Comparison of ENCODE assay signal across 8 cellular contexts in the genomic region with DNA sequence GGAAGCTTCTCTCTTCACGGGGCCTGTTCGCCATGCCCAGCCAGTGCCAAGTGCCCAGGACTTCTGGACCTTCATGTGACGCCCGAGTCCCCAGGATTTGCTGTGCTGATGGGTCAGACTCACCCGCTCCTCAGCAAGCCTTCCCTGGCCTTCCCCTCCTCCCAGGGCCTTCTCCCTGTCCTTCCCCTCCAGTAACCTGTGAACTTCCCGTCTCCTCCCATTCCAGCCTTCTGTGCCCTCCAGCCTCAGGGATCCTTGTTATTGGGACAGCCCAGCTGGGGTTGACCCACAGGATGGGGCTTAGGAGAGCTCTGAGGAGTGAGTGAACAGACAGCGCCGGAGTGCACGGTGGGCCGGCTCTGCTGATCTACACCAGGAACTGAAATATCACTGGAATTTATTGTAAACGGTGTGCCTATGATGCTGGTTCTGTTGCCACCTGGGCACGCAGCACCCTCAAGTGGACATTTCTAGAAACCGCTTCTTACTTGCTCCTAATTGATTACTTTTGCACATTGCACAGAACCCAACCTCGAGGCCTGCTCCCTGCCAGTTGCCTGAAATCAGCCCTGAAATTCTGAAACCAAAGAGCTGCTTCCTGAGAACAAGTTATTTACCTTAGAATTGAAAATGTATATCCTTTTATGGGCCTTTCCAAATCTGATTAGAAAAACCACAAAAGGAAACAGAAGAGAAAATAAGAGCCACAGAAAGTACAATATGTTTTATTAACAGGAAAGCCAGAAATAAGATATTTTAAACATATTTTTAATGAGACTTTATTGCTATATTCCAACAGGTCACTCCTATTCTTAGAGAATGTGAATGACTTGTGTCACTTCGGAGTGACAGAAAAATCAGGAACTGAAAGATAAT. TPM values are rescaled to one million over a fixed set of nuclear protein-coding genes. Genes with fewer than 3 reads are reported as not detected.
A peak's percentile ranks its signal among the peaks of the same experiment; 100 is the strongest.
DNase-seq lines count a peak whose midpoint lies in the region; ATAC-seq, FAIRE-seq and TF ChIP-seq lines count a peak whose summit lies in the region.

No MANE protein-coding gene starts in this region.

- H3K36me3 ChIP-seq in CD4-positive, CD25-positive, alpha-beta regulatory T cell (ENCODE audit: control insufficient read depth, insufficient read depth, low read length): no peaks in the 10 kb centered on the region
- H3K36me3 ChIP-seq in keratinocyte (ENCODE audit: control insufficient read depth in 2 of 2, extremely low read depth in 1 of 2, insufficient read depth in 2 of 2, low read length in 2 of 2): no peaks in the 10 kb centered on the region

- H3K27me3 Mint-ChIP-seq in CD4-positive, CD25-positive, alpha-beta regulatory T cell: no peaks in the 10 kb centered on the region

- no peaks in the 10 kb centered on the region for H3K36me3 Mint-ChIP-seq in CD4-positive, CD25-positive, alpha-beta regulatory T cell

- dilution Hi-C loops in keratinocyte (cut with MboI; ENCODE audit: extremely low pct_ligation_motif_present, low sequenced_read_pairs): no loop called here

- H3K27ac ChIP-seq in CD4-positive, CD25-positive, alpha-beta regulatory T cell (ENCODE audit: insufficient read depth, low read length, poor library complexity, severe bottlenecking): peak overlapping the region; percentile 61
- H3K27ac ChIP-seq in keratinocyte (ENCODE audit: control insufficient read depth, insufficient read depth, low read length): no peak overlapping the region

- no peaks in the 10 kb centered on the region for H3K9me3 ChIP-seq in CD4-positive, CD25-positive, alpha-beta regulatory T cell (ENCODE audit: control insufficient read depth in 2 of 2, low read length in 2 of 2)
- no peaks in the 10 kb centered on the region for H3K9me3 ChIP-seq in keratinocyte (ENCODE audit: control insufficient read depth, low read depth, low read length)

- peaks cover 62% of the 10 kb centered on the region for H3K4me1 ChIP-seq in CD4-positive, CD25-positive, alpha-beta regulatory T cell (ENCODE audit: control insufficient read depth, insufficient read depth, low read length, poor library complexity, severe bottlenecking)
- H3K4me1 ChIP-seq in keratinocyte (ENCODE audit: control insufficient read depth, extremely low read depth, insufficient read depth, low read length): peaks cover 34% of the 10 kb centered on the region

- H3K27ac Mint-ChIP-seq in CD4-positive, CD25-positive, alpha-beta regulatory T cell: peak overlapping the region; percentile 95 to 98 (median 98)

- H2AFZ ChIP-seq in keratinocyte (ENCODE audit: control insufficient read depth, low read length): no peak overlapping the region

- peak overlapping the region; percentile 51 for H3K4me3 ChIP-seq in CD4-positive, CD25-positive, alpha-beta regulatory T cell (ENCODE audit: low read depth, low read length)
- H3K4me3 ChIP-seq in keratinocyte (ENCODE audit: control insufficient read depth in 2 of 3, extremely low read depth in 1 of 3, insufficient read depth in 2 of 3, low read depth in 1 of 3, low read length in 3 of 3): no peak overlapping the region

- no peaks in the 10 kb centered on the region for H3K9me3 Mint-ChIP-seq in CD4-positive, CD25-positive, alpha-beta regulatory T cell

- peak; percentile 70 to 87 (median 74) for TF ChIP-seq CTCF in keratinocyte (optimal IDR thresholded peaks at IDR 0.05 in 1 of 3, IDR thresholded peaks at IDR 0.05 in 1 of 3, conservative IDR thresholded peaks at IDR 0.05 in 1 of 3; ENCODE audit: extremely low read depth in 1 of 3, insufficient read depth in 2 of 3, low read length in 3 of 3)

- H3K4me1 Mint-ChIP-seq in CD4-positive, CD25-positive, alpha-beta regulatory T cell: peaks cover 15 to 57% (median 24%) of the 10 kb centered on the region in 4 donors

- peak overlapping the region; percentile 48 to 92 (median 78) for H3K4me3 Mint-ChIP-seq in CD4-positive, CD25-positive, alpha-beta regulatory T cell

- H3K4me2 ChIP-seq in keratinocyte (ENCODE audit: control insufficient read depth, extremely low read depth, insufficient read depth, low read depth, low read length): no peak overlapping the region

- no peaks in the 10 kb centered on the region for H3K9me1 ChIP-seq in keratinocyte (ENCODE audit: control insufficient read depth, extremely low read depth, insufficient read depth, low read length)

- no peak overlapping the region for H3K9ac ChIP-seq in keratinocyte (ENCODE audit: control insufficient read depth, extremely low read depth, insufficient read depth, low read length)

- H3K79me2 ChIP-seq in keratinocyte (ENCODE audit: control insufficient read depth, insufficient read depth, low read length): no peaks in the 10 kb centered on the region

- no peaks in the 10 kb centered on the region for H4K20me1 ChIP-seq in keratinocyte (ENCODE audit: control insufficient read depth, extremely low read depth, insufficient read depth, low read length)

- no peaks in the 10 kb centered on the region for H3K27me3 ChIP-seq in CD4-positive, CD25-positive, alpha-beta regulatory T cell (ENCODE audit: control insufficient read depth, insufficient read depth, low read length)
- no peaks in the 10 kb centered on the region for H3K27me3 ChIP-seq in keratinocyte (ENCODE audit: control insufficient read depth, extremely low read depth, insufficient read depth, low read length)

- no peak for FAIRE-seq in RCC 7860 (lab: Jason Lieb, UNC)
- FAIRE-seq in keratinocyte (lab: Jason Lieb, UNC): no peak

- DNase-seq in CD4-positive, CD25-positive, alpha-beta regulatory T cell: peak; percentile 19 to 67 (median 56)
- DNase-seq in HK-2 (ENCODE audit: unreplicated experiment) (peak; percentile 54), RCC 7860 (ENCODE audit: low spot score) (peak; percentile 51), amniotic epithelial cell (ENCODE audit: low read depth) (peak; percentile 76), keratinocyte (ENCODE audit: low read depth, low spot score) (no peak), stromal cell of bone marrow (ENCODE audit: low read depth) (peak; percentile 35), NCI-H1930 (lab: John Stamatoyannopoulos, UW) (no peak), NCI-H1417 treated with DMSO at 0.1 percent for 48 hours (lab: John Stamatoyannopoulos, UW) (no peak)

- peak; percentile 43 to 69 for ATAC-seq in CD4-positive, CD25-positive, alpha-beta regulatory T cell (ENCODE audit: low read depth in 2 of 2)

RNA-seq across cellular contexts. Expression of a gene that starts 1.6 kb away (rescaled TPM):
- not detected for total RNA-seq in CD4-positive, CD25-positive, alpha-beta regulatory T cell
- not detected for polyA plus RNA-seq in CD4-positive, CD25-positive, alpha-beta regulatory T cell
- polyA plus RNA-seq in keratinocyte: not detected in 3 replicates
- not detected for polyA plus RNA-seq in keratinocyte (2011; ENCODE audit: low read depth)
- not detected in 2 replicates for polyA plus RNA-seq in keratinocyte (2011; cell fraction: cytosol; rRNA removed)
- polyA plus RNA-seq in keratinocyte (2011; cell fraction: nucleus; rRNA removed): not detected in 2 replicates
- polyA plus RNA-seq in keratinocyte (2012; ENCODE audit: low replicate concordance): not detected in 2 replicates
- not detected in 3 replicates for polyA minus RNA-seq in keratinocyte
- not detected for polyA minus RNA-seq in keratinocyte (2011; cell fraction: cytosol; rRNA and poly(A)+ RNA removed)
- polyA minus RNA-seq in keratinocyte (2011; cell fraction: nucleus; rRNA and poly(A)+ RNA removed): not detected in 2 replicates

RNA-seq across cellular contexts. Expression of a gene that starts 4.8 kb away (rescaled TPM):
- not detected for total RNA-seq in CD4-positive, CD25-positive, alpha-beta regulatory T cell
- not detected for polyA plus RNA-seq in CD4-positive, CD25-positive, alpha-beta regulatory T cell
- not detected in 3 replicates for polyA plus RNA-seq in keratinocyte
- polyA plus RNA-seq in keratinocyte (2011; ENCODE audit: low read depth): not detected
- not detected in 2 replicates for polyA plus RNA-seq in keratinocyte (2011; cell fraction: cytosol; rRNA removed)
- not detected in 2 replicates for polyA plus RNA-seq in keratinocyte (2011; cell fraction: nucleus; rRNA removed)
- not detected in 2 replicates for polyA plus RNA-seq in keratinocyte (2012; ENCODE audit: low replicate concordance)
- not detected in 3 replicates for polyA minus RNA-seq in keratinocyte
- polyA minus RNA-seq in keratinocyte (2011; cell fraction: cytosol; rRNA and poly(A)+ RNA removed): not detected
- polyA minus RNA-seq in keratinocyte (2011; cell fraction: nucleus; rRNA and poly(A)+ RNA removed): not detected in 2 replicates

RNA-seq across cellular contexts. Expression of a gene that starts 40.6 kb away (rescaled TPM):
- total RNA-seq in CD4-positive, CD25-positive, alpha-beta regulatory T cell: not detected
- not detected for polyA plus RNA-seq in CD4-positive, CD25-positive, alpha-beta regulatory T cell
- polyA plus RNA-seq in keratinocyte: not detected in 3 replicates
- not detected for polyA plus RNA-seq in keratinocyte (2011; ENCODE audit: low read depth)
- not detected in 2 replicates for polyA plus RNA-seq in keratinocyte (2011; cell fraction: cytosol; rRNA removed)
- polyA plus RNA-seq in keratinocyte (2011; cell fraction: nucleus; rRNA removed): not detected in 2 replicates
- not detected in 2 replicates for polyA plus RNA-seq in keratinocyte (2012; ENCODE audit: low replicate concordance)
- polyA minus RNA-seq in keratinocyte: not detected in 3 replicates
- not detected for polyA minus RNA-seq in keratinocyte (2011; cell fraction: cytosol; rRNA and poly(A)+ RNA removed)
- not detected in 2 replicates for polyA minus RNA-seq in keratinocyte (2011; cell fraction: nucleus; rRNA and poly(A)+ RNA removed)

RNA-seq across cellular contexts. Expression of a gene that starts 47.1 kb away (rescaled TPM):
- not detected for total RNA-seq in CD4-positive, CD25-positive, alpha-beta regulatory T cell
- polyA plus RNA-seq in CD4-positive, CD25-positive, alpha-beta regulatory T cell: not detected
- polyA plus RNA-seq in keratinocyte: not detected in 3 replicates
- not detected for polyA plus RNA-seq in keratinocyte (2011; ENCODE audit: low read depth)
- not detected in 2 replicates for polyA plus RNA-seq in keratinocyte (2011; cell fraction: cytosol; rRNA removed)
- polyA plus RNA-seq in keratinocyte (2011; cell fraction: nucleus; rRNA removed): not detected in 2 replicates
- polyA plus RNA-seq in keratinocyte (2012; ENCODE audit: low replicate concordance): not detected in 2 replicates
- not detected in 3 replicates for polyA minus RNA-seq in keratinocyte
- not detected for polyA minus RNA-seq in keratinocyte (2011; cell fraction: cytosol; rRNA and poly(A)+ RNA removed)
- polyA minus RNA-seq in keratinocyte (2011; cell fraction: nucleus; rRNA and poly(A)+ RNA removed): not detected in 2 replicates

Comparison
In these comparisons a context has a peak if more than half of its experiments do, and no peak if none do; other contexts are left out.
1. DNase-seq: peak in CD4-positive, CD25-positive, alpha-beta regulatory T cell (3 of 3), HK-2 (single experiment), RCC 7860 (single experiment), amniotic epithelial cell (single experiment) and stromal cell of bone marrow (single experiment); none in keratinocyte (single experiment), NCI-H1930 (0 of 2) and NCI-H1417 treated with DMSO at 0.1 percent for 48 hours (single experiment).